ENCODE assay signal across 8 cellular contexts in genomic region chr21:14382835-14383595, GRCh38. TPM values are rescaled to one million over a fixed set of nuclear protein-coding genes. Genes with fewer than 3 reads are reported as not detected.
DNase-seq lines count a peak whose midpoint lies in the region; ATAC-seq, FAIRE-seq and TF ChIP-seq lines count a peak whose summit lies in the region.

HSPA13 (minus strand) TSS chr21:14383146; CDS start chr21:14383119, 27 bp downstream.

- peak within 1 kb of the TSS; percentile 100 for H3K4me3 Mint-ChIP-seq in activated T-helper 1 cell treated with anti-CD3 and anti-CD28 coated beads, Interleukin-12 subunit alpha, Interleukin-12 subunit beta, Interleukin-2, Interleukin-4 antibody, amounts not matched to agents 30 ng/mL and 10 ng/mL and 1 ng/mL, durations not matched to agents 14 hours and 24 hours and 36 hours

- peak; percentile 96 for ATAC-seq in GM21786 (IDR thresholded peaks at IDR 0.05; ENCODE audit: unreplicated experiment)

- intact Hi-C loops in activated T-helper 1 cell treated with anti-CD3 and anti-CD28 coated beads, Interleukin-12 subunit alpha, Interleukin-12 subunit beta, Interleukin-2, Interleukin-4 antibody, amounts not matched to agents 30 ng/mL and 10 ng/mL and 1 ng/mL, durations not matched to agents 14 hours and 24 hours and 36 hours (cut with micrococcal nuclease): loop anchor here (1.0 to 10.0 kb wide), 14 partner anchors 20 to 1346 kb away; partner anchors contain the start of genes RBM11 and USP25
- intact Hi-C loops in esophagus squamous epithelium (cut with DNase I): no loop called here

- no peaks in the 10 kb centered on the region for H3K9me3 Mint-ChIP-seq in activated T-helper 1 cell treated with anti-CD3 and anti-CD28 coated beads, Interleukin-12 subunit alpha, Interleukin-12 subunit beta, Interleukin-2, Interleukin-4 antibody, amounts not matched to agents 30 ng/mL and 10 ng/mL and 1 ng/mL, durations not matched to agents 14 hours and 24 hours and 36 hours

- peak within 1 kb of the TSS; percentile 83 to 94 (median 86) for H3K4me3 ChIP-seq in esophagus squamous epithelium

- peak; percentile 95 for FAIRE-seq in RCC 7860 (lab: Jason Lieb, UNC)

- H3K27me3 Mint-ChIP-seq in activated T-helper 1 cell treated with anti-CD3 and anti-CD28 coated beads, Interleukin-12 subunit alpha, Interleukin-12 subunit beta, Interleukin-2, Interleukin-4 antibody, amounts not matched to agents 30 ng/mL and 10 ng/mL and 1 ng/mL, durations not matched to agents 14 hours and 24 hours and 36 hours (ENCODE audit: insufficient read depth): peaks cover 2% of the 10 kb centered on the region

- no peaks in the 10 kb centered on the region for H3K9me3 ChIP-seq in KOPT-K1 (ENCODE audit: insufficient read depth, low read length, poor library complexity, severe bottlenecking)
- no peaks in the 10 kb centered on the region for H3K9me3 ChIP-seq in esophagus squamous epithelium

- peak within 1 kb of the TSS; percentile 88 for H3K27ac ChIP-seq in KOPT-K1 (ENCODE audit: low read depth, low read length, poor library complexity, severe bottlenecking)
- H3K27ac ChIP-seq in esophagus squamous epithelium: peak within 1 kb of the TSS; percentile 91 to 97 (median 92)

- peak in 3 of 4 donors; percentile 45 to 81 (median 67) for TF ChIP-seq POLR2A in esophagus squamous epithelium (IDR thresholded peaks at IDR 0.05)

- H3K4me1 Mint-ChIP-seq in activated T-helper 1 cell treated with anti-CD3 and anti-CD28 coated beads, Interleukin-12 subunit alpha, Interleukin-12 subunit beta, Interleukin-2, Interleukin-4 antibody, amounts not matched to agents 30 ng/mL and 10 ng/mL and 1 ng/mL, durations not matched to agents 14 hours and 24 hours and 36 hours (ENCODE audit: low read depth): peaks cover 52% of the 10 kb centered on the region

- TF ChIP-seq CTCF in esophagus squamous epithelium (IDR thresholded peaks at IDR 0.05): peak in 1 of 6 experiments; percentile 9

- H3K36me3 Mint-ChIP-seq in activated T-helper 1 cell treated with anti-CD3 and anti-CD28 coated beads, Interleukin-12 subunit alpha, Interleukin-12 subunit beta, Interleukin-2, Interleukin-4 antibody, amounts not matched to agents 30 ng/mL and 10 ng/mL and 1 ng/mL, durations not matched to agents 14 hours and 24 hours and 36 hours (ENCODE audit: low read depth): peaks cover 8% of the 10 kb centered on the region

- H3K27ac Mint-ChIP-seq in activated T-helper 1 cell treated with anti-CD3 and anti-CD28 coated beads, Interleukin-12 subunit alpha, Interleukin-12 subunit beta, Interleukin-2, Interleukin-4 antibody, amounts not matched to agents 30 ng/mL and 10 ng/mL and 1 ng/mL, durations not matched to agents 14 hours and 24 hours and 36 hours: peak within 1 kb of the TSS; percentile 100

- H3K36me3 ChIP-seq in KOPT-K1 (ENCODE audit: insufficient read depth, low read length) (peaks cover 28% of the 10 kb centered on the region), esophagus squamous epithelium (peaks cover 0 to 9% (median 2%) of the 10 kb centered on the region in 3 donors)

- WGBS in esophagus squamous epithelium, 2 donors: 0 to 1% methylated on average over 22 to 25 of the region's 46 CpGs

- no peaks in the 10 kb centered on the region for H3K27me3 ChIP-seq in esophagus squamous epithelium

- DNase-seq in DMS79 treated with DMSO at 0.1 percent for 48 hours (lab: John Stamatoyannopoulos, UW) (peak; percentile 99), RCC 7860 (ENCODE audit: low spot score) (peak; percentile 98), esophagus squamous epithelium (lab: John Stamatoyannopoulos, UW) (peak; percentile 94), myocyte (ENCODE audit: low read depth) (peak; percentile 100)
- DNase-seq in activated T-helper 1 cell treated with anti-CD3 and anti-CD28 coated beads, Interleukin-12 subunit alpha, Interleukin-12 subunit beta, Interleukin-2, Interleukin-4 antibody, amounts not matched to agents 30 ng/mL and 10 ng/mL and 1 ng/mL, durations not matched to agents 14 hours and 24 hours and 36 hours (ENCODE audit: low spot score): peak; percentile 99
- peak; percentile 96 to 99 for DNase-seq in stimulated activated CD8-positive, alpha-beta memory T cell treated with anti-CD3 and anti-CD28 coated beads, Interleukin-7, amount 100 ng/mL, for 48 hours (ENCODE audit: extremely low read depth in 1 of 2, low read depth in 1 of 2)

- H3K4me1 ChIP-seq in esophagus squamous epithelium: peaks cover 0 to 42% (median 16%) of the 10 kb centered on the region in 3 donors

RNA-seq across cellular contexts. Expression of gene HSPA13, which starts in this region (rescaled TPM):
- total RNA-seq in activated T-helper 1 cell treated with anti-CD3 and anti-CD28 coated beads, Interleukin-12 subunit alpha, Interleukin-12 subunit beta, Interleukin-2, Interleukin-4 antibody, amounts not matched to agents 30 ng/mL and 10 ng/mL and 1 ng/mL, durations not matched to agents 14 hours and 24 hours and 36 hours: 43.6 and 50.4 TPM in 2 replicates
- total RNA-seq in esophagus squamous epithelium (10 to 100 TPM in 2 of 4 donors, 1 to 10 TPM in 2; 4.4 to 11.3 (median 9.5) TPM), myocyte (38.1 and 45.3 TPM in 2 replicates)
- polyA plus RNA-seq in myocyte (2012): 27.7 TPM

Comparison
In these comparisons a context has a peak if more than half of its experiments do, and no peak if none do; other contexts are left out.
1. Peak in every context shown above with its lines: DNase-seq, ATAC-seq, H3K4me3 ChIP-seq and H3K27ac ChIP-seq.